8 cellular contexts compared by ENCODE assay signal in the genomic region with DNA sequence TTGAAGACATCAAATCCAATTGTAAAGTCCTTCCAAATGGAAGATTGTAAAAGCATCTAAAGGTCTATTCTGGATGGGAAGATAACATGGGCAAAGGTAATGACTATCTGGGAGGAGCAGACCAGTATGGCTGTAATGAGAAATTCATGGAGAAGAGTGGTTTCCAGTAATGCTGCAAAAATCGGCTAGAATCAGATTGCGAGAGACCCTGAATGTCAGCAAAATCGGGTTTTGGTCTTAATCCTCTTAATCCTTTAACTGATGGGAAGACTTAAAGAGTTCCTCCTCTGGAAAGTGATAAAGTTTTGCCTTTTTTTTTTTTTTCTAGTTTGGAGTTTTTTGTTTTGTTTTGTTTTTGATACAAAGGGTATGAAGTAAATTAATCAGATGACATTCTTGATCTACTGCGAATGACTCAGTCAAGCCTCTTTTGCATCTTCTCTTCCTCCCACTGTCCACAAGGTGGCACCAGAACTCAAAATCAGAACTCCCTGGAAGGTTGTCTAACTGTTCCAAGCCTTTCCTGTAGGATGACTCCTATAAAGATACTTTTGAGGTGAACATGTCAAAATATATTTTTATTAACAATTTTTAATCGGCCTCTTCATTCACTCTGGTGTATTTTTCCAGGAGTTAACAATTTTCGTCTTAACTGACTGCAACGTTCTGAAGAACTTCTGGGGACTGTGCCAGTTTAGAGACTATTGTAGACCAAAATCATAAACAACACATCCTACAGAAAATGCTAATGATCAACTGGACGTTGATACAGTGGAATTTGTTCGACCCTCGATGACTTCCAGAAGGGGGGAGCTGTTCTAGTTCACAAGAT.
DNase-seq lines count a peak whose midpoint lies in the region; ATAC-seq, FAIRE-seq and TF ChIP-seq lines count a peak whose summit lies in the region.

No MANE protein-coding gene starts in this region.

- TF ChIP-seq CTCF in OCI-LY1 (IDR thresholded peaks at IDR 0.05; ENCODE audit: low read length) (peak; percentile 90), K562 (IDR thresholded peaks at IDR 0.05 in 2 of 3, conservative IDR thresholded peaks at IDR 0.05 in 1 of 3; ENCODE audit: insufficient read depth in 2 of 3, low read depth in 1 of 3, low read length in 3 of 3) (peak in 1 of 3 experiments; percentile 98; a peak in 2 of 6 replicates)

- in situ Hi-C loops in K562 (cut with MboI), result no loop called here

- H3K27ac ChIP-seq in OCI-LY1 (ENCODE audit: low read depth, low read length, poor library complexity, severe bottlenecking) (no peak overlapping the region), K562 (ENCODE audit: extremely low read depth, low read depth, low read length) (no peak overlapping the region)

- H3K4me1 ChIP-seq in OCI-LY1 (ENCODE audit: insufficient read depth, low read length, severe bottlenecking) (no peaks in the 10 kb centered on the region), K562 (replicated peaks in 1 of 2; ENCODE audit: control insufficient read depth in 2 of 2, insufficient read depth in 2 of 2, low read length in 2 of 2) (no peaks in the 10 kb centered on the region)

- H3K9me3 ChIP-seq in OCI-LY1 (ENCODE audit: low read length) (no peaks in the 10 kb centered on the region), K562 (replicated peaks; ENCODE audit: control insufficient read depth, insufficient read depth, low read depth, low read length) (no peaks in the 10 kb centered on the region)

- no peaks in the 10 kb centered on the region for H4K20me1 ChIP-seq in OCI-LY1 (ENCODE audit: insufficient read depth, low read length)
- H4K20me1 ChIP-seq in K562 (replicated peaks; ENCODE audit: control insufficient read depth, insufficient read depth, low read length), result no peaks in the 10 kb centered on the region

- TF ChIP-seq RAD21 in K562 (CRISPR knock-in tag; conservative IDR thresholded peaks at IDR 0.05 in 1 of 2, IDR thresholded peaks at IDR 0.05 in 1 of 2), result peak; percentile 95 to 97

- ATAC-seq in GM21526 (IDR thresholded peaks at IDR 0.05; ENCODE audit: low FRiP score, unreplicated experiment) (peak; percentile 80), K562 (peak; percentile 94)

- 0 out of 2 replicates have a peak, but pooled peaks have one; percentile 26 for TF ChIP-seq EP300 in K562 (IDR thresholded peaks at IDR 0.05; ENCODE audit: low read length)

- POLR2A ChIA-PET in K562 (lab: Yijun Ruan, JAX), result interaction anchor here (0.7 kb wide), 1 partner anchor 25 kb away, joined by 3 read pairs; no protein-coding TSS in a partner anchor

- H3K9ac ChIP-seq in OCI-LY1 (ENCODE audit: low read length), result no peak overlapping the region
- no peak overlapping the region for H3K9ac ChIP-seq in K562 (ENCODE audit: insufficient read depth in 1 of 2, low read depth in 2 of 2, low read length in 2 of 2)

- no peaks in the 10 kb centered on the region for H3K9me2 ChIP-seq in OCI-LY1 (ENCODE audit: low read depth, low read length)

- 5% methylated on average over 10 of the region's 10 CpGs for WGBS in K562 (ENCODE audit: insufficient coverage, low coverage, missing lambda C conversion rate)

- no peak overlapping the region for H3K4me2 ChIP-seq in OCI-LY1 (ENCODE audit: low read length)
- H3K4me2 ChIP-seq in K562 (ENCODE audit: insufficient read depth, low read length), result no peak overlapping the region

- CTCF ChIA-PET in K562 (lab: Yijun Ruan, JAX; ENCODE audit: low intra/inter-chr PET ratio), result interaction anchor here (0.5 to 2.0 kb wide), 10 partner anchors 16 to 588 kb away, joined by 3 to 13 read pairs (median 4); no protein-coding TSS in a partner anchor

- peak; percentile 85 for FAIRE-seq in K562 (lab: Jason Lieb, UNC)

- no peaks in the 10 kb centered on the region for H3F3A ChIP-seq in OCI-LY1 (ENCODE audit: insufficient read depth, low read length)

- H3K4me3 ChIP-seq in OCI-LY1 (ENCODE audit: low read depth, low read length, poor library complexity, severe bottlenecking) (no peak overlapping the region), K562 (no peak overlapping the region)

- H3K36me3 ChIP-seq in OCI-LY1 (ENCODE audit: insufficient read depth, low read length), result no peaks in the 10 kb centered on the region
- H3K36me3 ChIP-seq in K562 (ENCODE audit: control insufficient read depth, insufficient read depth, low read length), result no peaks in the 10 kb centered on the region

- DNase-seq in NCI-H2227 (lab: John Stamatoyannopoulos, UW; ENCODE audit: unreplicated experiment), result peak; percentile 53
- no peak for DNase-seq in NCI-H2227 treated with DMSO at 0.1 percent for 48 hours (lab: John Stamatoyannopoulos, UW)
- peak; percentile 38 for DNase-seq in HPDE6-E6E7 (ENCODE audit: extremely low spot score)
- DNase-seq in K562 (ENCODE audit: extremely low read depth in 1 of 4, low spot score in 3 of 4), result peak; percentile 78 to 96 (median 90)
- DNase-seq in iPS DF 4.7 (ENCODE audit: extremely low read depth, low spot score), result peak; percentile 33
- peak; percentile 39 for DNase-seq in stimulated activated CD4-positive, alpha-beta T cell treated with anti-CD3 and anti-CD28 coated beads, Interleukin-15, amount 100 ng/mL, for 24 hours

- H3K27me3 ChIP-seq in OCI-LY1 (ENCODE audit: insufficient read depth, low read length) (no peaks in the 10 kb centered on the region), K562 (ENCODE audit: control insufficient read depth in 2 of 2, insufficient read depth in 2 of 2, low read length in 2 of 2) (no peaks in the 10 kb centered on the region)

- H3K79me2 ChIP-seq in OCI-LY1 (ENCODE audit: insufficient read depth, low read length) (no peaks in the 10 kb centered on the region), K562 (ENCODE audit: control insufficient read depth, insufficient read depth, low read length) (no peaks in the 10 kb centered on the region)

- no peak for TF ChIP-seq POLR2A in K562 (conservative IDR thresholded peaks at IDR 0.05)

- intact Hi-C loops in K562 (cut with micrococcal nuclease), result loop anchor here (1.0 to 10.0 kb wide), 5 partner anchors 51 to 681 kb away; no protein-coding TSS in a partner anchor

- no peaks in the 10 kb centered on the region for H3K9me1 ChIP-seq in K562 (ENCODE audit: control insufficient read depth, insufficient read depth, low read length)

- no peak overlapping the region for H2AFZ ChIP-seq in OCI-LY1 (ENCODE audit: low read length)
- no peak overlapping the region for H2AFZ ChIP-seq in K562 (ENCODE audit: low read depth, low read length)

- no TSS peak for BruUV-seq in K562 (replicated peaks; lab: Mats Ljungman, UMichigan)

TF ChIP-seq in K562, 482 proteins besides CTCF, POLR2A, EP300 and RAD21 (continues in another document):
- TF ChIP-seq TEAD1 (CRISPR knock-in tag; IDR thresholded peaks at IDR 0.05) (0 out of 4 replicates have a peak, but pooled peaks of 1 of the 2 experiments have one; percentile 7), SMAD1 (IDR thresholded peaks at IDR 0.05; ENCODE audit: low read depth, low read length, partially characterized antibody) (no peak), ARID2 (IDR thresholded peaks at IDR 0.05) (peak; percentile 67; the same call in 1 of the 2 replicates), JUND (IDR thresholded peaks at IDR 0.05; ENCODE audit: borderline replicate concordance, low read depth, low read length) (peak; percentile 73), JUND (tag; IDR thresholded peaks at IDR 0.05; ENCODE audit: borderline replicate concordance, low read depth, low read length) (no peak), CXXC5 (CRISPR knock-in tag; IDR thresholded peaks at IDR 0.05) (peak; percentile 13; the same call in 1 of the 2 replicates), RB1 (IDR thresholded peaks at IDR 0.05; ENCODE audit: low read depth) (0 out of 2 replicates have a peak, but pooled peaks have one; percentile 22), HIVEP1 (CRISPR knock-in tag; IDR thresholded peaks at IDR 0.05) (no peak), HOXB6 (CRISPR knock-in tag; IDR thresholded peaks at IDR 0.05; ENCODE audit: borderline replicate concordance) (no peak), ZNF561 (CRISPR knock-in tag; conservative IDR thresholded peaks at IDR 0.05) (no peak), XRCC3 (IDR thresholded peaks at IDR 0.05) (no peak), KLF10 (CRISPR knock-in tag; IDR thresholded peaks at IDR 0.05) (0 out of 2 replicates have a peak, but pooled peaks have one; percentile 39), MCM7 (IDR thresholded peaks at IDR 0.05) (peak in 1 of 2 experiments; percentile 56; a peak in 1 of 4 replicates), BACH1 (tag; IDR thresholded peaks at IDR 0.05) (no peak), HMG20B (CRISPR knock-in tag; IDR thresholded peaks at IDR 0.05) (0 out of 2 replicates have a peak, but pooled peaks have one; percentile 65), FOSL1 (tag; conservative IDR thresholded peaks at IDR 0.05) (peak; percentile 48; the same call in 1 of the 2 replicates), ZNF830 (CRISPR knock-in tag; IDR thresholded peaks at IDR 0.05) (no peak)
- TF ChIP-seq, protein P1, sequence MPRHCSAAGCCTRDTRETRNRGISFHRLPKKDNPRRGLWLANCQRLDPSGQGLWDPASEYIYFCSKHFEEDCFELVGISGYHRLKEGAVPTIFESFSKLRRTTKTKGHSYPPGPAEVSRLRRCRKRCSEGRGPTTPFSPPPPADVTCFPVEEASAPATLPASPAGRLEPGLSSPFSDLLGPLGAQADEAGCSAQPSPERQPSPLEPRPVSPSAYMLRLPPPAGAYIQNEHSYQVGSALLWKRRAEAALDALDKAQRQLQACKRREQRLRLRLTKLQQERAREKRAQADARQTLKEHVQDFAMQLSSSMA (CRISPR knock-in tag; IDR thresholded peaks at IDR 0.05), result no peak
- TF ChIP-seq, protein P2, sequence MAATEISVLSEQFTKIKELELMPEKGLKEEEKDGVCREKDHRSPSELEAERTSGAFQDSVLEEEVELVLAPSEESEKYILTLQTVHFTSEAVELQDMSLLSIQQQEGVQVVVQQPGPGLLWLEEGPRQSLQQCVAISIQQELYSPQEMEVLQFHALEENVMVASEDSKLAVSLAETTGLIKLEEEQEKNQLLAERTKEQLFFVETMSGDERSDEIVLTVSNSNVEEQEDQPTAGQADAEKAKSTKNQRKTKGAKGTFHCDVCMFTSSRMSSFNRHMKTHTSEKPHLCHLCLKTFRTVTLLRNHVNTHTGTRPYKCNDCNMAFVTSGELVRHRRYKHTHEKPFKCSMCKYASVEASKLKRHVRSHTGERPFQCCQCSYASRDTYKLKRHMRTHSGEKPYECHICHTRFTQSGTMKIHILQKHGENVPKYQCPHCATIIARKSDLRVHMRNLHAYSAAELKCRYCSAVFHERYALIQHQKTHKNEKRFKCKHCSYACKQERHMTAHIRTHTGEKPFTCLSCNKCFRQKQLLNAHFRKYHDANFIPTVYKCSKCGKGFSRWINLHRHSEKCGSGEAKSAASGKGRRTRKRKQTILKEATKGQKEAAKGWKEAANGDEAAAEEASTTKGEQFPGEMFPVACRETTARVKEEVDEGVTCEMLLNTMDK (IDR thresholded peaks at IDR 0.05; ENCODE audit: borderline replicate concordance, insufficient read depth, low read depth, low read length, poor library complexity, severe bottlenecking), result peak; percentile 65
